ENCODE assay signal across 8 cellular contexts in genomic region chr9:3527653-3527960, GRCh38. TPM values are rescaled to one million over a fixed set of nuclear protein-coding genes. Genes with fewer than 3 reads are reported as not detected.
A peak's percentile ranks its signal among the peaks of the same experiment; 100 is the strongest.
DNase-seq lines count a peak whose midpoint lies in the region; ATAC-seq and TF ChIP-seq lines count a peak whose summit lies in the region.

No MANE protein-coding gene starts in this region.

- ATAC-seq in GM21447 (IDR thresholded peaks at IDR 0.05; ENCODE audit: unreplicated experiment) (no peak), left lobe of liver (no peak)

- no peak overlapping the region for H3K27ac Mint-ChIP-seq in chondrocyte (ENCODE audit: unreplicated experiment)

- peak overlapping the region; percentile 95 for H2AFZ ChIP-seq in neural cell (ENCODE audit: low read depth, low read length)

- peaks cover 57% of the 10 kb centered on the region for H3K79me2 ChIP-seq in neural cell (replicated peaks; ENCODE audit: insufficient read depth, low read length)

- H3F3A ChIP-seq in neural cell (ENCODE audit: insufficient read depth, low read length, poor library complexity, severe bottlenecking): peaks cover 5% of the 10 kb centered on the region

- H3K27me3 ChIP-seq in neural cell (ENCODE audit: insufficient read depth, low read depth, low read length): no peaks in the 10 kb centered on the region

- TF ChIP-seq RAD21 in neural cell (conservative IDR thresholded peaks at IDR 0.05): no peak

- H3K36me3 ChIP-seq in neural cell (ENCODE audit: insufficient read depth, low read length): no peaks in the 10 kb centered on the region

- H3K27ac ChIP-seq in neural cell (ENCODE audit: low read length): peak overlapping the region; percentile 100

- no peaks in the 10 kb centered on the region for H3K27me3 Mint-ChIP-seq in chondrocyte (ENCODE audit: low read depth)

- no peaks in the 10 kb centered on the region for H3K9me2 ChIP-seq in neural cell (ENCODE audit: insufficient read depth, low read length)

- peak overlapping the region; percentile 83 for H3K4me3 ChIP-seq in neural cell (ENCODE audit: low read length)

- H3K4me1 Mint-ChIP-seq in chondrocyte (ENCODE audit: low read depth): peaks cover 33% of the 10 kb centered on the region

- TF ChIP-seq CTCF in chondrocyte (IDR thresholded peaks at IDR 0.05) (no peak), neural cell (IDR thresholded peaks at IDR 0.05; ENCODE audit: poor library complexity, severe bottlenecking) (no peak)

- peak overlapping the region; percentile 75 for H3K4me2 ChIP-seq in neural cell (ENCODE audit: low read length)

- H3K9ac ChIP-seq in neural cell (ENCODE audit: low read length): peak overlapping the region; percentile 99

- H3K9me3 Mint-ChIP-seq in chondrocyte (ENCODE audit: low read depth): no peaks in the 10 kb centered on the region

- TF ChIP-seq EP300 in neural cell (conservative IDR thresholded peaks at IDR 0.05; ENCODE audit: poor library complexity, severe bottlenecking): no peak

- DNase-seq in Daoy (ENCODE audit: low read depth) (peak; percentile 9), NCI-H146 treated with DMSO at 0.1 percent for 48 hours (lab: John Stamatoyannopoulos, UW; ENCODE audit: unreplicated experiment) (peak; percentile 55), chondrocyte (ENCODE audit: low spot score) (no peak), GM19240 (ENCODE audit: insufficient read length, low spot score) (no peak), left lobe of liver (ENCODE audit: low spot score) (no peak)
- no peak for DNase-seq in stimulated activated naive CD4-positive, alpha-beta T cell (lab: John Stamatoyannopoulos, UW)

- no peaks in the 10 kb centered on the region for H3K9me3 ChIP-seq in neural cell (ENCODE audit: low read length)

- no peaks in the 10 kb centered on the region for H3K36me3 Mint-ChIP-seq in chondrocyte (ENCODE audit: low read depth)

- H4K20me1 ChIP-seq in neural cell (ENCODE audit: insufficient read depth): no peaks in the 10 kb centered on the region

- H3K4me3 Mint-ChIP-seq in chondrocyte (ENCODE audit: unreplicated experiment): peak overlapping the region; percentile 90

TF ChIP-seq in neural cell, 6 proteins besides CTCF, POLR2A, EP300 and RAD21:
- TF ChIP-seq, protein P1, sequence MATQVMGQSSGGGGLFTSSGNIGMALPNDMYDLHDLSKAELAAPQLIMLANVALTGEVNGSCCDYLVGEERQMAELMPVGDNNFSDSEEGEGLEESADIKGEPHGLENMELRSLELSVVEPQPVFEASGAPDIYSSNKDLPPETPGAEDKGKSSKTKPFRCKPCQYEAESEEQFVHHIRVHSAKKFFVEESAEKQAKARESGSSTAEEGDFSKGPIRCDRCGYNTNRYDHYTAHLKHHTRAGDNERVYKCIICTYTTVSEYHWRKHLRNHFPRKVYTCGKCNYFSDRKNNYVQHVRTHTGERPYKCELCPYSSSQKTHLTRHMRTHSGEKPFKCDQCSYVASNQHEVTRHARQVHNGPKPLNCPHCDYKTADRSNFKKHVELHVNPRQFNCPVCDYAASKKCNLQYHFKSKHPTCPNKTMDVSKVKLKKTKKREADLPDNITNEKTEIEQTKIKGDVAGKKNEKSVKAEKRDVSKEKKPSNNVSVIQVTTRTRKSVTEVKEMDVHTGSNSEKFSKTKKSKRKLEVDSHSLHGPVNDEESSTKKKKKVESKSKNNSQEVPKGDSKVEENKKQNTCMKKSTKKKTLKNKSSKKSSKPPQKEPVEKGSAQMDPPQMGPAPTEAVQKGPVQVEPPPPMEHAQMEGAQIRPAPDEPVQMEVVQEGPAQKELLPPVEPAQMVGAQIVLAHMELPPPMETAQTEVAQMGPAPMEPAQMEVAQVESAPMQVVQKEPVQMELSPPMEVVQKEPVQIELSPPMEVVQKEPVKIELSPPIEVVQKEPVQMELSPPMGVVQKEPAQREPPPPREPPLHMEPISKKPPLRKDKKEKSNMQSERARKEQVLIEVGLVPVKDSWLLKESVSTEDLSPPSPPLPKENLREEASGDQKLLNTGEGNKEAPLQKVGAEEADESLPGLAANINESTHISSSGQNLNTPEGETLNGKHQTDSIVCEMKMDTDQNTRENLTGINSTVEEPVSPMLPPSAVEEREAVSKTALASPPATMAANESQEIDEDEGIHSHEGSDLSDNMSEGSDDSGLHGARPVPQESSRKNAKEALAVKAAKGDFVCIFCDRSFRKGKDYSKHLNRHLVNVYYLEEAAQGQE (IDR thresholded peaks at IDR 0.05; ENCODE audit: borderline replicate concordance): no peak
- TF ChIP-seq MXI1 (conservative IDR thresholded peaks at IDR 0.05; ENCODE audit: poor library complexity, severe bottlenecking): no peak
- TF ChIP-seq SMC3 (conservative IDR thresholded peaks at IDR 0.05; ENCODE audit: poor library complexity): no peak
- TF ChIP-seq POLR2AphosphoS5 (IDR thresholded peaks at IDR 0.05): no peak
- no peak for TF ChIP-seq TAF1 (IDR thresholded peaks at IDR 0.05; ENCODE audit: low read depth)
- TF ChIP-seq EZH2 (IDR thresholded peaks at IDR 0.05; ENCODE audit: borderline replicate concordance, insufficient read depth, low read length, poor library complexity, severe bottlenecking): no peak

RNA-seq across cellular contexts. Expression of gene RFX3, which starts 1.8 kb away (rescaled TPM):
- 0.36 and 0.74 TPM in 2 replicates for total RNA-seq in Daoy (2014; rRNA removed; shearing (Covaris generic))
- 4.0 to 10.6 TPM (median 4.1 TPM) in 3 replicates for total RNA-seq in chondrocyte
- polyA plus RNA-seq in neural cell: 22.3 and 27.6 TPM in 2 replicates
- 100 and 133 TPM in 2 replicates for polyA minus RNA-seq in neural cell
- total RNA-seq in left lobe of liver: 2.6 TPM

Comparison
In these comparisons a context has a peak if more than half of its experiments do, and no peak if none do; other contexts are left out.
1. DNase-seq: peak in Daoy (single experiment) and NCI-H146 treated with DMSO at 0.1 percent for 48 hours (single experiment); none in chondrocyte (single experiment), stimulated activated naive CD4-positive, alpha-beta T cell (0 of 6), GM19240 (single experiment) and left lobe of liver (single experiment).